24 cellular contexts compared by ENCODE assay signal in the genomic region with DNA sequence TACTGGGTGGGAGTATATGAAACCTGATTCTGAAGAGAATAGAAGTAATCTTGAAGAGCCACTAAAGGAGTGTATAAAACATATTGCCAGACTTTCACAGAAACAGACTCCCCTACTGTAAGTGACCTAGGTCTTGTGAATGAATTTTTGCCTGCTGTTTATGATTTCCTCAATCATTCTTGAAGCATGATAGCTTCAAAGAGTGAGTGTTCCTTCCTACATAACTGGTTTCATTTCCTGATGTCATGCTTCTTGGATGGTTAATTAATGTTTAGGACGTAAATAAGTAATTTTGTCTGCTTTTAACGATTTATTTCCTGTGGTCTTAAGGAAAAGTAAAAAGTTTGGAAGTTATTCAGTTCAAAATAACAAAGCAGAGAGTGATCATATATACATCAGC.
"Had no signal": no experiment of that assay in that cellular context is flagged by ENCODE, and none has a peak within 500 bp of the region (broad histone marks: within the 10 kb centered on the region; RNA-seq: fewer than 3 reads in every experiment).

No MANE protein-coding gene starts in this region.

- H3K27ac ChIP-seq: breast epithelium, esophagus muscularis mucosa, pancreas, prostate gland, right atrium auricular region, tibial nerve had no signal

- H3K36me3 ChIP-seq: breast epithelium, esophagus muscularis mucosa, pancreas, prostate gland, right atrium auricular region, tibial nerve had no signal

- H3K27me3 ChIP-seq: breast epithelium, esophagus muscularis mucosa, pancreas, right atrium auricular region, tibial nerve had no signal

- H3K4me3 Mint-ChIP-seq: activated CD8-positive, alpha-beta T cell treated with anti-CD3 and anti-CD28 coated beads for 36 hours; activated T-cell treated with anti-CD3 and anti-CD28 coated beads, Interleukin-2, amount 50 U/mL, for 4 hours; dendritic cell treated with granulocyte-macrophage colony-stimulating factor and Interleukin-4, amounts not matched to agents 40 ng/mL and 50 ng/mL, for 4 days; endodermal cell; mesothelial cell of epicardium; naive B cell; WTC11 had no signal

- DNase-seq: activated CD4-positive, alpha-beta T cell treated with anti-CD3 and anti-CD28 coated beads for 1 hour; activated CD4-positive, alpha-beta T cell treated with anti-CD3 and anti-CD28 coated beads, Interleukin-2, amount 50 U/mL, for 1 hour; activated CD8-positive, alpha-beta T cell treated with anti-CD3 and anti-CD28 coated beads for 36 hours; activated naive CD4-positive, alpha-beta T cell; activated T-cell treated with anti-CD3 and anti-CD28 coated beads, Interleukin-2, amount 50 U/mL, for 4 hours; central memory CD4-positive, alpha-beta T cell; endodermal cell; islet precursor cell; left colon; naive B cell; pancreas; stimulated activated CD4-positive, alpha-beta T cell treated with anti-CD3 and anti-CD28 coated beads, Interleukin-15, amount 100 ng/mL, for 24 hours; stimulated activated CD4-positive, alpha-beta T cell treated with anti-CD3 and anti-CD28 coated beads, Interleukin-2, amount 100 ng/mL, for 24 hours; stimulated activated naive CD4-positive, alpha-beta T cell; T-helper 2 cell had no signal

- H3K9me3 Mint-ChIP-seq: endodermal cell had no signal

- H3K4me1 Mint-ChIP-seq: endodermal cell, naive B cell, WTC11 had no signal

- H3K27ac Mint-ChIP-seq: activated CD8-positive, alpha-beta T cell treated with anti-CD3 and anti-CD28 coated beads for 36 hours; activated naive CD4-positive, alpha-beta T cell treated with anti-CD3 and anti-CD28 coated beads, Interleukin-2, amount 50 U/mL, for 72 hours; dendritic cell treated with granulocyte-macrophage colony-stimulating factor and Interleukin-4, amounts not matched to agents 40 ng/mL and 50 ng/mL, for 4 days; endodermal cell; mesothelial cell of epicardium; naive B cell; WTC11 had no signal

- ATAC-seq: activated CD8-positive, alpha-beta T cell treated with anti-CD3 and anti-CD28 coated beads for 36 hours; activated naive CD4-positive, alpha-beta T cell treated with anti-CD3 and anti-CD28 coated beads, Interleukin-2, amount 50 U/mL, for 72 hours; activated T-cell treated with anti-CD3 and anti-CD28 coated beads, Interleukin-2, amount 50 U/mL, for 4 hours; left colon; pancreas; WTC11 had no signal

- H3K9me3 ChIP-seq: breast epithelium, esophagus muscularis mucosa, pancreas, prostate gland, right atrium auricular region, tibial nerve had no signal

- H3K27me3 Mint-ChIP-seq: activated CD8-positive, alpha-beta T cell treated with anti-CD3 and anti-CD28 coated beads for 36 hours; dendritic cell treated with granulocyte-macrophage colony-stimulating factor and Interleukin-4, amounts not matched to agents 40 ng/mL and 50 ng/mL, for 4 days; naive B cell had no signal

- H3K4me1 ChIP-seq: breast epithelium, esophagus muscularis mucosa, pancreas, prostate gland, right atrium auricular region, tibial nerve had no signal

- H3K4me3 ChIP-seq: breast epithelium, esophagus muscularis mucosa, pancreas, prostate gland, right atrium auricular region, tibial nerve had no signal
